ENCODE assay signal across 11 cellular contexts in the genomic region with DNA sequence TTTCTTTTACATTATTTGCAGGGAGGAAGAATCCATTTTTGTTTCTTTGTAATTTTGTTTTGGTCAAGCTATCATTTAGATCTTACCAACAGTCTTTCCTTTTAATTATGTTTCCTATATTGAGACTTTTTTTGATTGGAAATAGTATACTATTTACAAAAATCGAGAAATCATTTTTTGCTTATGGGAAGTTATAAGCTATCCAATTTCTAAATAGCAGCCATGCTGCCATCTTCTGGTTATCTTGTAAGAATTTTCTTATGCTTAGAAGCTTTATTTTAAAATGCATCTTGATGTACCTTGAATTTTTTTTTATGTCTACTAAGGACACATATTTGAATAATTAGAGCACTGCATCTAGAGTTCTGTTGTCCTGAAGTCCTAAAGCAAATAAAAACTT.
DNase-seq lines count a peak whose midpoint lies in the region; ATAC-seq, FAIRE-seq and TF ChIP-seq lines count a peak whose summit lies in the region.
"Had no signal": no experiment of that assay in that cellular context is flagged by ENCODE, and none has a peak within 500 bp of the region (broad histone marks: within the 10 kb centered on the region; RNA-seq: fewer than 3 reads in every experiment).

No MANE protein-coding gene starts in this region.

- ATAC-seq in upper lobe of left lung (ENCODE audit: low FRiP score in 2 of 2) = no peak
- ATAC-seq: left ventricle myocardium superior had no signal

- FAIRE-seq in frontal cortex (lab: Jason Lieb, UNC) = peak; percentile 79

- no peaks in the 10 kb centered on the region for H3K36me3 Mint-ChIP-seq in activated CD4-positive, alpha-beta T cell treated with anti-CD3 and anti-CD28 coated beads, Interleukin-2, amount 10 ng/mL, durations not matched to agents 7 days and 5 days (ENCODE audit: low read depth)

- DNase-seq in ACHN = peak; percentile 34
- DNase-seq in frontal cortex (ENCODE audit: low spot score in 2 of 2) = no peak
- no peak for DNase-seq in upper lobe of left lung
- DNase-seq in activated CD4-positive, alpha-beta T cell treated with anti-CD3 and anti-CD28 coated beads, Interleukin-2, amount 10 ng/mL, durations not matched to agents 7 days and 5 days = no peak
- DNase-seq in activated T-cell treated with anti-CD3 and anti-CD28 coated beads for 4 hours = no peak
- no peak for DNase-seq in stimulated activated naive CD4-positive, alpha-beta T cell treated with Interleukin-2 at 50 U/mL for 16 hours (lab: John Stamatoyannopoulos, UW)
- DNase-seq: activated CD8-positive, alpha-beta memory T cell treated with anti-CD3 and anti-CD28 coated beads, Interleukin-2, amount 50 U/mL, for 4 hours; left ventricle myocardium superior had no signal

- no peaks in the 10 kb centered on the region for H3K9me3 ChIP-seq in SU-DHL-6 (ENCODE audit: insufficient read depth, low read length)
- no peaks in the 10 kb centered on the region for H3K9me3 ChIP-seq in upper lobe of left lung
- H3K9me3 ChIP-seq: SJSA1 had no signal

- no peaks in the 10 kb centered on the region for H3K27me3 Mint-ChIP-seq in activated CD4-positive, alpha-beta T cell treated with anti-CD3 and anti-CD28 coated beads, Interleukin-2, amount 10 ng/mL, durations not matched to agents 7 days and 5 days

- no peak for TF ChIP-seq EP300 in Ishikawa (IDR thresholded peaks at IDR 0.05; ENCODE audit: borderline replicate concordance)
- no peak for TF ChIP-seq EP300 in upper lobe of left lung (IDR thresholded peaks at IDR 0.05)

- CTCF ChIA-PET in activated CD4-positive, alpha-beta T cell treated with anti-CD3 and anti-CD28 coated beads, Interleukin-2, amount 10 ng/mL, durations not matched to agents 7 days and 5 days (lab: Charles Lee) = no interaction called here

- POLR2A ChIA-PET in activated CD4-positive, alpha-beta T cell treated with anti-CD3 and anti-CD28 coated beads, Interleukin-2, amount 10 ng/mL, durations not matched to agents 7 days and 5 days (lab: Charles Lee) = no interaction called here

- TF ChIP-seq RAD21 in Ishikawa (IDR thresholded peaks at IDR 0.05; ENCODE audit: low read depth) = 0 out of 2 replicates have a peak, but pooled peaks have one; percentile 16

- no peak overlapping the region for H2AFZ ChIP-seq in SU-DHL-6 (ENCODE audit: low read depth, low read length, severe bottlenecking)

- no peaks in the 10 kb centered on the region for H3K4me1 ChIP-seq in upper lobe of left lung
- H3K4me1 ChIP-seq: SJSA1 had no signal

- peak overlapping the region; percentile 26 for H3K4me2 ChIP-seq in SU-DHL-6 (ENCODE audit: low read depth, low read length, poor library complexity, severe bottlenecking)

- H3K36me3 ChIP-seq in SU-DHL-6 (ENCODE audit: low read length) (no peaks in the 10 kb centered on the region), upper lobe of left lung (no peaks in the 10 kb centered on the region)
- H3K36me3 ChIP-seq: SJSA1 had no signal

- H3K9ac ChIP-seq in SU-DHL-6 (ENCODE audit: low read length) = no peak overlapping the region

- H3K79me2 ChIP-seq in SU-DHL-6 (ENCODE audit: insufficient read depth, low read length) = no peaks in the 10 kb centered on the region

- no peak for TF ChIP-seq POLR2A in upper lobe of left lung (IDR thresholded peaks at IDR 0.05)

- no peaks in the 10 kb centered on the region for H3K27me3 ChIP-seq in SU-DHL-6 (ENCODE audit: low read length)
- no peaks in the 10 kb centered on the region for H3K27me3 ChIP-seq in upper lobe of left lung
- H3K27me3 ChIP-seq: SJSA1 had no signal

- H3K9me3 Mint-ChIP-seq in activated CD4-positive, alpha-beta T cell treated with anti-CD3 and anti-CD28 coated beads, Interleukin-2, amount 10 ng/mL, durations not matched to agents 7 days and 5 days = no peaks in the 10 kb centered on the region

- no peaks in the 10 kb centered on the region for H3K9me2 ChIP-seq in SU-DHL-6 (replicated peaks; ENCODE audit: insufficient read depth, low read length)

- H3K4me3 ChIP-seq in SU-DHL-6 (ENCODE audit: insufficient read depth, low read length, poor library complexity, severe bottlenecking) (no peak overlapping the region), upper lobe of left lung (no peak overlapping the region)
- H3K4me3 ChIP-seq: SJSA1 had no signal

- WGBS in upper lobe of left lung, 2 donors = 29 to 30% methylated on average over 1 of the region's 1 CpG

- in situ Hi-C loops in ACHN (cut with HindIII; ENCODE audit: low pct_ligation_motif_present, low pct_unique_long_range_greater_than_20kb, low sequenced_read_pairs) = no loop called here

- H3K27ac Mint-ChIP-seq in activated CD4-positive, alpha-beta T cell treated with anti-CD3 and anti-CD28 coated beads, Interleukin-2, amount 10 ng/mL, durations not matched to agents 7 days and 5 days = no peak overlapping the region

- no peaks in the 10 kb centered on the region for H4K20me1 ChIP-seq in SU-DHL-6 (ENCODE audit: low read depth, low read length)

- no peaks in the 10 kb centered on the region for H3K4me1 Mint-ChIP-seq in activated CD4-positive, alpha-beta T cell treated with anti-CD3 and anti-CD28 coated beads, Interleukin-2, amount 10 ng/mL, durations not matched to agents 7 days and 5 days

- H3K4me3 Mint-ChIP-seq in activated CD4-positive, alpha-beta T cell treated with anti-CD3 and anti-CD28 coated beads, Interleukin-2, amount 10 ng/mL, durations not matched to agents 7 days and 5 days = no peak overlapping the region

- 0 out of 2 replicates have a peak, but pooled peaks cover 3% of the 10 kb centered on the region for H3F3A ChIP-seq in SU-DHL-6 (ENCODE audit: insufficient read depth)

- TF ChIP-seq CTCF in SU-DHL-6 (IDR thresholded peaks at IDR 0.05; ENCODE audit: insufficient read depth, low read length, poor library complexity, severe bottlenecking) = peak; percentile 19
- no peak for TF ChIP-seq CTCF in upper lobe of left lung (IDR thresholded peaks at IDR 0.05)

- 0 out of 2 replicates have a peak overlapping the region, but pooled peaks have one; percentile 41 for H3K27ac ChIP-seq in SU-DHL-6 (ENCODE audit: low read depth, low read length)
- H3K27ac ChIP-seq in upper lobe of left lung = no peak overlapping the region
- H3K27ac ChIP-seq: SJSA1 had no signal

TF ChIP-seq in Ishikawa, 13 proteins besides CTCF, POLR2A, EP300 and RAD21:
- TF ChIP-seq, protein P1, sequence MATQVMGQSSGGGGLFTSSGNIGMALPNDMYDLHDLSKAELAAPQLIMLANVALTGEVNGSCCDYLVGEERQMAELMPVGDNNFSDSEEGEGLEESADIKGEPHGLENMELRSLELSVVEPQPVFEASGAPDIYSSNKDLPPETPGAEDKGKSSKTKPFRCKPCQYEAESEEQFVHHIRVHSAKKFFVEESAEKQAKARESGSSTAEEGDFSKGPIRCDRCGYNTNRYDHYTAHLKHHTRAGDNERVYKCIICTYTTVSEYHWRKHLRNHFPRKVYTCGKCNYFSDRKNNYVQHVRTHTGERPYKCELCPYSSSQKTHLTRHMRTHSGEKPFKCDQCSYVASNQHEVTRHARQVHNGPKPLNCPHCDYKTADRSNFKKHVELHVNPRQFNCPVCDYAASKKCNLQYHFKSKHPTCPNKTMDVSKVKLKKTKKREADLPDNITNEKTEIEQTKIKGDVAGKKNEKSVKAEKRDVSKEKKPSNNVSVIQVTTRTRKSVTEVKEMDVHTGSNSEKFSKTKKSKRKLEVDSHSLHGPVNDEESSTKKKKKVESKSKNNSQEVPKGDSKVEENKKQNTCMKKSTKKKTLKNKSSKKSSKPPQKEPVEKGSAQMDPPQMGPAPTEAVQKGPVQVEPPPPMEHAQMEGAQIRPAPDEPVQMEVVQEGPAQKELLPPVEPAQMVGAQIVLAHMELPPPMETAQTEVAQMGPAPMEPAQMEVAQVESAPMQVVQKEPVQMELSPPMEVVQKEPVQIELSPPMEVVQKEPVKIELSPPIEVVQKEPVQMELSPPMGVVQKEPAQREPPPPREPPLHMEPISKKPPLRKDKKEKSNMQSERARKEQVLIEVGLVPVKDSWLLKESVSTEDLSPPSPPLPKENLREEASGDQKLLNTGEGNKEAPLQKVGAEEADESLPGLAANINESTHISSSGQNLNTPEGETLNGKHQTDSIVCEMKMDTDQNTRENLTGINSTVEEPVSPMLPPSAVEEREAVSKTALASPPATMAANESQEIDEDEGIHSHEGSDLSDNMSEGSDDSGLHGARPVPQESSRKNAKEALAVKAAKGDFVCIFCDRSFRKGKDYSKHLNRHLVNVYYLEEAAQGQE (IDR thresholded peaks at IDR 0.05; ENCODE audit: low read depth) = no peak
- no peak for TF ChIP-seq CREB1 (IDR thresholded peaks at IDR 0.05; ENCODE audit: low read depth)
